In the genomic region with DNA sequence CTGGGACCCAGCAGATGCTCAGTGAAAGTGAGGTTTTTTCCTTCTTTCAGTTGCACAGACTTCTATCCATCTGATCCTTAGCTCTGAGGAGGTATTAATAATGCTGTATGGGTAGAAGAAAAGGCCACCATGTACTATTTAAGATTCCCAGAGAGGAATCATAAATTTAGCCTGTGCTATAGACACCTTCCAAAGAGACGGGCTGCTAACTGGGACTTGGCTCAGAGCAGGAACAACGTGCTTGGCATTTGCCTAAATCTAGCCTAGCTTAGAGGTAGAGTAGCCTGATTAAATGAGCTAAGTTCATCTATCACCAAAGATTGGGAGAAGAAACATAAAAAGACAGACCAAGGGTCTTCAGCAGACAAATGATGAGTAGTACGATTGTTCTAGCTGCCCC, we compare ENCODE assay signal across 7 cellular contexts.
"Had no signal": no experiment of that assay in that cellular context is flagged by ENCODE, and none has a peak within 500 bp of the region (broad histone marks: within the 10 kb centered on the region; RNA-seq: fewer than 3 reads in every experiment).

No MANE protein-coding gene starts in this region.

- H3K27ac Mint-ChIP-seq: GM23338, H9, HFFc6 had no signal

- H3K27ac ChIP-seq: GM23248 had no signal

- H3K4me3 Mint-ChIP-seq: GM23338, H9, HFFc6 had no signal

- H3K4me1 Mint-ChIP-seq: GM23338, H9 had no signal

- DNase-seq: GM23248, GOT3, H7, H9, HCEC 1CT, HFFc6 had no signal
